Comparison of ENCODE assay signal across 1 cellular context in genomic region chr20:47358052-47358671, GRCh38.
TF ChIP-seq lines count a peak whose summit lies in the region.

No MANE protein-coding gene starts in this region.

TF ChIP-seq in GM23338, 12 proteins besides CTCF, POLR2A, EP300 and RAD21 (continued from another document):
- no peak for TF ChIP-seq ZNF462 (CRISPR knock-in tag; IDR thresholded peaks at IDR 0.05)
- TF ChIP-seq ETS1 (IDR thresholded peaks at IDR 0.05) = no peak
- TF ChIP-seq NANOG (IDR thresholded peaks at IDR 0.05; ENCODE audit: borderline replicate concordance) = no peak
- no peak for TF ChIP-seq STAT1 (IDR thresholded peaks at IDR 0.05; ENCODE audit: unreplicated experiment)
- TF ChIP-seq ZNF114 (CRISPR knock-in tag; IDR thresholded peaks at IDR 0.05) = no peak
- no peak for TF ChIP-seq CREB1 (CRISPR knock-in tag; IDR thresholded peaks at IDR 0.05; ENCODE audit: low read depth)
